In the genomic region with DNA sequence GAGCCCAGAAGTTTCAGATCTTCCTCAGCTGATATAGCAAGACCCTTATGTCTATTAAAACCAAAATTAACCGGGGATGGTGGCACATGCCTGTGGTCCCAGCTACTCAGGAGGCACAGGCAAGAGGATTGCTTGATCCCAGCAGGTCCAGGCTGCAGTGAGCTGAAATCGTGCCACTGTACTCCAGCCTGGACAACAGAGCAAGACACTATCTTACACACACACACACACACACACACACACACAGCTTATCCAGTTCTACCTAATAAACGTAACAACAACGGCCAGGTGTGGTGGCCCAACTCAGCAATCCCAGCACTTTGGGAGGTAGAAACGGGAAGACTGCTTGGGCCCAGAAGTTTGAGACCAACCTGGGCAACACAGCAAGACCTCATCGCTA, we compare ENCODE assay signal across 2 cellular contexts.
TF ChIP-seq lines count a peak whose summit lies in the region.

No MANE protein-coding gene starts in this region.

TF ChIP-seq in HEK293, 187 proteins besides CTCF, POLR2A, EP300 and RAD21:
- TF ChIP-seq ZNF548 (tag by site-specific recombination; IDR thresholded peaks at IDR 0.05) (no peak), ZNF121 (tag by site-specific recombination; IDR thresholded peaks at IDR 0.05) (peak; percentile 67)

TF ChIP-seq in K562, 482 proteins besides CTCF, POLR2A, EP300 and RAD21:
- TF ChIP-seq TEAD1 (CRISPR knock-in tag; IDR thresholded peaks at IDR 0.05) (no peak), ZNF121 (CRISPR knock-in tag; conservative IDR thresholded peaks at IDR 0.05) (peak; percentile 66)
